In genomic region chr2:129992432-129993006, GRCh38 we compare ENCODE assay signal across 8 cellular contexts. TPM values are rescaled to one million over a fixed set of nuclear protein-coding genes. Genes with fewer than 3 reads are reported as not detected.
"Had no signal": no experiment of that assay in that cellular context is flagged by ENCODE, and none has a peak within 500 bp of the region (broad histone marks: within the 10 kb centered on the region; RNA-seq: fewer than 3 reads in every experiment).

No MANE protein-coding gene starts in this region.

RNA-seq across cellular contexts. Expression of gene RAB6C, which starts 13.1 kb away (rescaled TPM):
- total RNA-seq: activated CD4-positive, alpha-beta T cell treated with anti-CD3 and anti-CD28 coated beads for 36 hours; activated naive CD4-positive, alpha-beta T cell treated with anti-CD3 and anti-CD28 coated beads for 36 hours; activated T-helper 17 cell treated with anti-CD3 and anti-CD28 coated beads, Interleukin-2, amount 50 U/mL, for 72 hours; LHCN-M2; Peyer's patch; SJCRH30; T-helper 2 cell treated with Interferon-gamma antibody and Interleukin-4, amounts not matched to agents 100 ng/mL and 5 ng/mL, for 36 hours had no signal
- polyA plus RNA-seq: IgD-negative memory B cell had no signal
